10 cellular contexts compared by ENCODE assay signal in genomic region chr18:74652392-74652988, GRCh38. TPM values are rescaled to one million over a fixed set of nuclear protein-coding genes. Genes with fewer than 3 reads are reported as not detected.
DNase-seq lines count a peak whose midpoint lies in the region; ATAC-seq and TF ChIP-seq lines count a peak whose summit lies in the region.
"Had no signal": no experiment of that assay in that cellular context is flagged by ENCODE, and none has a peak within 500 bp of the region (broad histone marks: within the 10 kb centered on the region; RNA-seq: fewer than 3 reads in every experiment).

No MANE protein-coding gene starts in this region.

- DNase-seq in DMS153 treated with DMSO at 0.1 percent for 48 hours (lab: John Stamatoyannopoulos, UW; ENCODE audit: unreplicated experiment) (peak; percentile 23), DMS153 (lab: John Stamatoyannopoulos, UW) (no peak), NCI-H510A (lab: John Stamatoyannopoulos, UW) (peak; percentile 20), cardiac fibroblast (ENCODE audit: low read depth in 2 of 2) (peak; percentile 73 to 75), medulla oblongata (ENCODE audit: extremely low spot score) (peak; percentile 67), H7 (no peak), HuH-7.5 (ENCODE audit: low spot score) (no peak)

- no peaks in the 10 kb centered on the region for H3K27me3 ChIP-seq in H7 (ENCODE audit: control insufficient read depth, insufficient read depth, low read length)
- H3K27me3 ChIP-seq: BLaER1 had no signal

- peak; percentile 50 for TF ChIP-seq CTCF in cardiac fibroblast (IDR thresholded peaks at IDR 0.05; ENCODE audit: low read depth, low read length)

- ATAC-seq in HG02938 (IDR thresholded peaks at IDR 0.05; ENCODE audit: unreplicated experiment), result peak; percentile 56

- H3K36me3 ChIP-seq in H7 (replicated peaks; ENCODE audit: control insufficient read depth, insufficient read depth, low read length), result no peaks in the 10 kb centered on the region

- H3K4me3 ChIP-seq in cardiac fibroblast (replicated peaks in 1 of 2; ENCODE audit: low read depth in 2 of 2, low read length in 2 of 2), result no peak overlapping the region
- H3K4me3 ChIP-seq in H7 (ENCODE audit: insufficient read depth, low read depth, low read length), result no peak overlapping the region
- H3K4me3 ChIP-seq: BLaER1, skin epidermis had no signal

RNA-seq across cellular contexts. Expression of gene ZNF407, which starts 54.8 kb away (rescaled TPM):
- total RNA-seq in H7 (2014; rRNA removed; shearing (Covaris generic)), result 2.9 and 4.0 TPM in 2 replicates

Comparison
In these comparisons a context has a peak if more than half of its experiments do, and no peak if none do; other contexts are left out.
1. DNase-seq: peak in DMS153 treated with DMSO at 0.1 percent for 48 hours (single experiment), NCI-H510A (single experiment), cardiac fibroblast (2 of 2) and medulla oblongata (single experiment); none in DMS153 (single experiment), H7 (single experiment) and HuH-7.5 (single experiment).